Comparison of ENCODE assay signal across 19 cellular contexts in genomic region chr2:223788826-223789225, GRCh38.
"Had no signal": no experiment of that assay in that cellular context is flagged by ENCODE, and none has a peak within 500 bp of the region (broad histone marks: within the 10 kb centered on the region; RNA-seq: fewer than 3 reads in every experiment).

No MANE protein-coding gene starts in this region.

- H3K4me3 Mint-ChIP-seq: endodermal cell; naive thymus-derived CD4-positive, alpha-beta T cell; nephron progenitor cell; stimulated activated naive B cell treated with anti-CD40 and anti-IgM and Interleukin-4, amounts not matched to agents 10 μg/mL and 1 μg/mL and 100 μg/mL, for 72 hours; stimulated activated naive CD8-positive, alpha-beta T cell treated with anti-CD3 and anti-CD28 coated beads, Interleukin-15, amount 100 ng/mL, for 72 hours had no signal

- H3K36me3 ChIP-seq: spleen had no signal

- H3K27ac ChIP-seq: foreskin keratinocyte, psoas muscle, spleen, testis had no signal

- H3K4me3 ChIP-seq: psoas muscle, spleen, testis had no signal

- H3K27ac Mint-ChIP-seq: endodermal cell; naive thymus-derived CD4-positive, alpha-beta T cell; nephron progenitor cell; stimulated activated naive B cell treated with anti-CD40 and anti-IgM and Interleukin-4, amounts not matched to agents 10 μg/mL and 1 μg/mL and 100 μg/mL, for 72 hours; stimulated activated naive CD8-positive, alpha-beta T cell treated with anti-CD3 and anti-CD28 coated beads, Interleukin-15, amount 100 ng/mL, for 72 hours had no signal

- H3K4me1 Mint-ChIP-seq: stimulated activated naive CD8-positive, alpha-beta T cell treated with anti-CD3 and anti-CD28 coated beads, Interleukin-15, amount 100 ng/mL, for 72 hours had no signal

- ATAC-seq: foreskin keratinocyte; left colon; naive thymus-derived CD4-positive, alpha-beta T cell; psoas muscle; sciatic nerve; stimulated activated naive B cell treated with anti-CD40 and anti-IgM and Interleukin-4, amounts not matched to agents 10 μg/mL and 1 μg/mL and 100 μg/mL, for 72 hours; stimulated activated naive CD8-positive, alpha-beta T cell treated with anti-CD3 and anti-CD28 coated beads, Interleukin-15, amount 100 ng/mL, for 72 hours had no signal

- H3K4me1 ChIP-seq: foreskin keratinocyte, psoas muscle, testis had no signal

- H3K27me3 ChIP-seq: foreskin keratinocyte, spleen, testis had no signal

- H3K27me3 Mint-ChIP-seq: stimulated activated naive B cell treated with anti-CD40 and anti-IgM and Interleukin-4, amounts not matched to agents 10 μg/mL and 1 μg/mL and 100 μg/mL, for 72 hours had no signal

- H3K9me3 ChIP-seq: testis had no signal

- DNase-seq: effector CD4-positive, alpha-beta T cell; endodermal cell; erythroblast; foreskin keratinocyte; head of caudate nucleus; hippocampal formation; left colon; naive thymus-derived CD4-positive, alpha-beta T cell; nephron progenitor cell; psoas muscle; retina; spleen; stimulated activated CD4-positive, alpha-beta T cell treated with anti-CD3 and anti-CD28 coated beads, Interleukin-15, amount 100 ng/mL, for 24 hours; stimulated activated CD4-positive, alpha-beta T cell treated with anti-CD3 and anti-CD28 coated beads, Interleukin-1b, Interleukin-23, amount 100 ng/mL, for 48 hours; stimulated activated CD4-positive, alpha-beta T cell treated with anti-CD3 and anti-CD28 coated beads, Interleukin-4, amount 100 ng/mL, for 24 hours; stimulated activated naive B cell treated with anti-CD40 and anti-IgM and Interleukin-4, amounts not matched to agents 10 μg/mL and 1 μg/mL and 100 μg/mL, for 72 hours; stimulated activated naive CD8-positive, alpha-beta T cell treated with anti-CD3 and anti-CD28 coated beads, Interleukin-15, amount 100 ng/mL, for 72 hours; testis had no signal
